Comparison of ENCODE assay signal across 8 cellular contexts in the genomic region with DNA sequence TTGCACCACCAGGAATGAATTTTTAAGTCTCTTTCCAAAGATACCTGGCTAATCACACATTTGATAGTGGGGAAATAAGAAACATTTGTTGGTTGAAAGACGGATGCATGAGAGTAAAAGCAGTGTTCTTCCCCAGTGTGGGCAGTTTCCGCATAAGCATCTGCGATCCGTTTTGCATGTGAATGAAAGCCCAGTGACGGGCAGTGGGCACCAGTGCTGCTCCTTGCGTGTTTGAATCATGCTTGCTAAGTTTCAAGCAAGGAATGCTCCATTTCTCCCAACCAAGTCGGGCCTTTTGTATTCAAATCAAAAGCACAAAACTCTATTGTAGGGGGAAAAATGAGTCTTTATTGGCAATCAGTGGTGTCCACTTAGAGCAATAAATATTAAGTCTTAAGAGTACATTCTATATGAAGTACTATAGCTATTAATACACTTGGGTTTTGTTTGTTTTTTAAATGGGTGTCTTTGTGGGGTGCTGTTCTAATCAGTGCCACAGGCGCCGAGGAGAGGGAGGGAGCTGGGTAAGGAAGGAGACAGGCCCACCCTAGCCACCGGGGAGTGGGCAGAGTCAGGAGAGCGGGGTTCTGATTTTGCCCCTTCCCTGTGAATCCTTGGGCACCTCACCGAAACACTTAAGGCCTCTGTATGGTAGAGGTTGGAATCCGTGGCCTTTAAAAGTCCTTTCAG. TPM values are rescaled to one million over a fixed set of nuclear protein-coding genes. Genes with fewer than 3 reads are reported as not detected.
A peak's percentile ranks its signal among the peaks of the same experiment; 100 is the strongest.
DNase-seq lines count a peak whose midpoint lies in the region; ATAC-seq and TF ChIP-seq lines count a peak whose summit lies in the region.

No MANE protein-coding gene starts in this region.

- peaks cover 7% of the 10 kb centered on the region for H3K4me1 Mint-ChIP-seq in activated naive CD4-positive, alpha-beta T cell treated with anti-CD3 and anti-CD28 coated beads, Interleukin-2, amount 50 U/mL, for 24 hours
- H3K4me1 Mint-ChIP-seq in MCF 10A (ENCODE audit: insufficient read depth, unreplicated experiment) (peaks cover 10% of the 10 kb centered on the region), memory B cell (no peaks in the 10 kb centered on the region), type B pancreatic cell (ENCODE audit: unreplicated experiment) (peaks cover 9% of the 10 kb centered on the region)

- H3K27me3 Mint-ChIP-seq in activated naive CD4-positive, alpha-beta T cell treated with anti-CD3 and anti-CD28 coated beads, Interleukin-2, amount 50 U/mL, for 24 hours: peaks cover 1% of the 10 kb centered on the region
- H3K27me3 Mint-ChIP-seq in MCF 10A (ENCODE audit: insufficient read depth, unreplicated experiment) (no peaks in the 10 kb centered on the region), memory B cell (peaks cover 10% of the 10 kb centered on the region), type B pancreatic cell (no peaks in the 10 kb centered on the region)

- no peak for DNase-seq in activated naive CD4-positive, alpha-beta T cell (lab: John Stamatoyannopoulos, UW)
- DNase-seq in MCF 10A (ENCODE audit: unreplicated experiment) (no peak), memory B cell (ENCODE audit: low spot score in 2 of 2) (no peak), type B pancreatic cell (ENCODE audit: extremely low spot score, unreplicated experiment) (no peak), SK-N-DZ (ENCODE audit: low spot score) (no peak), NCI-H748 (lab: John Stamatoyannopoulos, UW; ENCODE audit: unreplicated experiment) (no peak), DMS 273 (lab: John Stamatoyannopoulos, UW; ENCODE audit: unreplicated experiment) (no peak)

- CTCF ChIA-PET in MCF 10A (lab: Yijun Ruan, JAX): interaction anchor here (1.0 to 1.1 kb wide), 3 partner anchors 29 to 55 kb away, joined by 6 to 7 read pairs (median 6); no protein-coding TSS in a partner anchor

- TF ChIP-seq CTCF in MCF 10A (IDR thresholded peaks at IDR 0.05; ENCODE audit: unreplicated experiment) (no peak), type B pancreatic cell (conservative IDR thresholded peaks at IDR 0.05) (no peak)

- no peaks in the 10 kb centered on the region for H3K9me3 Mint-ChIP-seq in activated naive CD4-positive, alpha-beta T cell treated with anti-CD3 and anti-CD28 coated beads, Interleukin-2, amount 50 U/mL, for 24 hours
- H3K9me3 Mint-ChIP-seq in MCF 10A (ENCODE audit: unreplicated experiment) (no peaks in the 10 kb centered on the region), memory B cell (no peaks in the 10 kb centered on the region), type B pancreatic cell (no peaks in the 10 kb centered on the region)

- ATAC-seq in memory B cell (ENCODE audit: low read depth): no peak

- POLR2A ChIA-PET in MCF 10A (lab: Yijun Ruan, JAX): interaction anchor here (0.7 to 4.0 kb wide), 6 partner anchors 12 to 777 kb away, joined by 4 to 38 read pairs (median 22); partner anchors contain the start of gene TTF2

- intact Hi-C loops in MCF 10A (cut with micrococcal nuclease): no loop called here

- H3K27ac Mint-ChIP-seq in activated naive CD4-positive, alpha-beta T cell treated with anti-CD3 and anti-CD28 coated beads, Interleukin-2, amount 50 U/mL, for 24 hours: peak overlapping the region; percentile 83
- peak overlapping the region; percentile 85 for H3K27ac Mint-ChIP-seq in MCF 10A (ENCODE audit: low read depth, unreplicated experiment)
- no peak overlapping the region for H3K27ac Mint-ChIP-seq in memory B cell
- H3K27ac Mint-ChIP-seq in type B pancreatic cell: peak overlapping the region; percentile 90

- peak overlapping the region; percentile 87 for H3K4me3 Mint-ChIP-seq in activated naive CD4-positive, alpha-beta T cell treated with anti-CD3 and anti-CD28 coated beads, Interleukin-2, amount 50 U/mL, for 24 hours
- H3K4me3 Mint-ChIP-seq in MCF 10A (ENCODE audit: unreplicated experiment) (no peak overlapping the region), memory B cell (peak overlapping the region; percentile 45), type B pancreatic cell (peak overlapping the region; percentile 93)

- no peaks in the 10 kb centered on the region for H3K36me3 Mint-ChIP-seq in activated naive CD4-positive, alpha-beta T cell treated with anti-CD3 and anti-CD28 coated beads, Interleukin-2, amount 50 U/mL, for 24 hours
- H3K36me3 Mint-ChIP-seq in MCF 10A (ENCODE audit: insufficient read depth, unreplicated experiment): no peaks in the 10 kb centered on the region
- no peaks in the 10 kb centered on the region for H3K36me3 Mint-ChIP-seq in memory B cell
- no peaks in the 10 kb centered on the region for H3K36me3 Mint-ChIP-seq in type B pancreatic cell

- no TSS peak for BruUV-seq in MCF 10A (replicated peaks; lab: Mats Ljungman, UMichigan)

RNA-seq across cellular contexts. Expression of gene PTGFRN, which starts 0.8 kb away (rescaled TPM):
- total RNA-seq in MCF 10A (2022) (45.2 and 61.0 TPM in 2 replicates), type B pancreatic cell (ENCODE audit: low replicate concordance) (57.7 and 80.0 TPM in 2 replicates)
- 21.3 and 21.8 TPM in 2 replicates for polyA plus RNA-seq in SK-N-DZ (2014; cell fraction: cytosol; rRNA removed)
- 8.0 and 17.1 TPM in 2 replicates for polyA plus RNA-seq in SK-N-DZ (2014; cell fraction: nucleus; rRNA removed)
